In the genomic region with DNA sequence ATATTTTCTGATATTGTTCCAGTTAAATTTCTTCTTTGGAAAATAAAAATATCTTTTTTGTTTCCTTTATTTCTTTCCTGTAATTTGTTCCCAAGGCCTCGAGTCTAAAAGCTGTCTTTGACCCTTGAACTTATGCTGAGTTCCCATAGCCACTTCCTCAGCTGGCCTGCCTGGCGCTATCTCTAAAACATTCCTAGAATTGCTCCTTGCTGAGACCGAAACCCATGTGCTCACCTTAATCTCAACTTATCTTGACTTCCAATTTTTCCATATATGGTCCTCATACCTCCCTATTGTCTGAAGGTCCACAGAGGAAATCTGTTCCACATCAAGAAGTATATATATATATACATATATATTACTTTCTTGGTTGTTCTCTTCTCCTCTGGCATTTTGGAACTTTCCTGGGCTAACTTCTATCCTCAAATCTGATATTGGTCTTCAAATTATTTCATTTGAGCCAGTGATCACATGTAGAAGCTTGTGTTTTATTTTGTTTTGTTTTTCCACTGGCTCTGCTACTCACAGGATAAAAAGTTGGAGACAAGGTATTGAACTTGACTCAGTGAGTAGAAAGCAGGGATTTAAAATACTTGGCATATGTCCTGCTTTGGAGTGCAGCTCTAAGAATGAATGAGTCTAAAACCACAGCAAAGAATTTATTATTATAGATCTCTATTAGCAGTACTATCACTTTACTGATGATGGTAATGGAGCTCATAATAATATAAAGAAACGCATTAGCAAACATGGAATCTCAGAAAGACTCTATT, we compare ENCODE assay signal across 13 cellular contexts. TPM values are rescaled to one million over a fixed set of nuclear protein-coding genes. Genes with fewer than 3 reads are reported as not detected.
DNase-seq lines count a peak whose midpoint lies in the region; ATAC-seq, FAIRE-seq and TF ChIP-seq lines count a peak whose summit lies in the region.
"Had no signal": no experiment of that assay in that cellular context is flagged by ENCODE, and none has a peak within 500 bp of the region (broad histone marks: within the 10 kb centered on the region; RNA-seq: fewer than 3 reads in every experiment).

No MANE protein-coding gene starts in this region.

- intact Hi-C loops in heart right ventricle (cut with DNase I), result no loop called here
- intact Hi-C loops in Right ventricle myocardium inferior (cut with DNase I), result no loop called here
- intact Hi-C loops in HepG2 (cut with micrococcal nuclease; ENCODE audit: unreplicated experiment), result loop anchor here (5.0 kb wide), 1 partner anchor 37 kb away; no protein-coding TSS in a partner anchor
- intact Hi-C loops in OCI-LY7 (cut with micrococcal nuclease; ENCODE audit: unreplicated experiment), result no loop called here
- intact Hi-C loops in esophagus muscularis mucosa (cut with DNase I), result no loop called here
- intact Hi-C loops in activated CD4-positive, alpha-beta T cell treated with anti-CD3 and anti-CD28 coated beads, Interleukin-2, amount 10 ng/mL, durations not matched to agents 24 days and 14 days (cut with micrococcal nuclease), result no loop called here

- no peak overlapping the region; the same call in 1 of the 2 replicates for H3K4me2 ChIP-seq in HepG2 (ENCODE audit: low read depth, low read length)
- H3K4me2 ChIP-seq in OCI-LY7 (ENCODE audit: low read length), result no peak overlapping the region

- peak overlapping the region; percentile 11 for H3K4me3 Mint-ChIP-seq in chondrocyte (ENCODE audit: unreplicated experiment)
- no peak overlapping the region for H3K4me3 Mint-ChIP-seq in activated CD4-positive, alpha-beta T cell treated with anti-CD3 and anti-CD28 coated beads, Interleukin-2, amount 10 ng/mL, durations not matched to agents 24 days and 14 days

- H3K9me2 ChIP-seq in OCI-LY7 (ENCODE audit: insufficient read depth, low read length), result no peaks in the 10 kb centered on the region

- peaks cover 58% of the 10 kb centered on the region for H3K4me1 Mint-ChIP-seq in chondrocyte (ENCODE audit: low read depth)
- peaks cover 3% of the 10 kb centered on the region for H3K4me1 Mint-ChIP-seq in activated CD4-positive, alpha-beta T cell treated with anti-CD3 and anti-CD28 coated beads, Interleukin-2, amount 10 ng/mL, durations not matched to agents 24 days and 14 days

- H3K27me3 Mint-ChIP-seq in chondrocyte (ENCODE audit: low read depth), result no peaks in the 10 kb centered on the region
- peaks cover 43% of the 10 kb centered on the region for H3K27me3 Mint-ChIP-seq in activated CD4-positive, alpha-beta T cell treated with anti-CD3 and anti-CD28 coated beads, Interleukin-2, amount 10 ng/mL, durations not matched to agents 24 days and 14 days

- ATAC-seq in heart right ventricle, result peak in 4 of 8 donors; percentile 62 to 85 (median 64)
- no peak for ATAC-seq in Right ventricle myocardium inferior
- peak; percentile 77 for ATAC-seq in HepG2

- H4K20me1 ChIP-seq in HepG2 (ENCODE audit: insufficient read depth, low read length) (no peaks in the 10 kb centered on the region), OCI-LY7 (ENCODE audit: insufficient read depth, low read length) (no peaks in the 10 kb centered on the region)

- CTCF ChIA-PET in HepG2 (lab: Yijun Ruan, JAX; ENCODE audit: low intra/inter-chr PET ratio, low total read pairs) (no interaction called here), OCI-LY7 (lab: Charles Lee; ENCODE audit: unreplicated experiment) (no interaction called here)

- H2AFZ ChIP-seq in HepG2 (ENCODE audit: low read length) (no peak overlapping the region), OCI-LY7 (ENCODE audit: low read length) (no peak overlapping the region)

- in situ Hi-C loops in HepG2 (cut with HindIII; ENCODE audit: extremely low pct_ligation_motif_present, low pct_unique_long_range_greater_than_20kb), result no loop called here

- H3K9ac ChIP-seq in HepG2 (ENCODE audit: insufficient read depth, low read depth, low read length), result no peak overlapping the region

- peak overlapping the region; percentile 92 for H3K27ac Mint-ChIP-seq in chondrocyte (ENCODE audit: unreplicated experiment)
- H3K27ac Mint-ChIP-seq in activated CD4-positive, alpha-beta T cell treated with anti-CD3 and anti-CD28 coated beads, Interleukin-2, amount 10 ng/mL, durations not matched to agents 24 days and 14 days, result no peak overlapping the region

- TF ChIP-seq POLR2A in HepG2 (IDR thresholded peaks at IDR 0.05; ENCODE audit: insufficient read depth in 1 of 2, low read depth in 2 of 2, low read length in 2 of 2) (no peak), esophagus muscularis mucosa (IDR thresholded peaks at IDR 0.05; ENCODE audit: low read depth) (no peak)

- no peak for TF ChIP-seq CTCF in heart right ventricle (IDR thresholded peaks at IDR 0.05)
- no peak for TF ChIP-seq CTCF in chondrocyte (IDR thresholded peaks at IDR 0.05)
- no peak for TF ChIP-seq CTCF in HepG2 (CRISPR knock-in tag; IDR thresholded peaks at IDR 0.05)
- no peak for TF ChIP-seq CTCF in OCI-LY7 (conservative IDR thresholded peaks at IDR 0.05; ENCODE audit: low read length)
- TF ChIP-seq CTCF in esophagus muscularis mucosa (IDR thresholded peaks at IDR 0.05), result no peak

- H3K9me3 ChIP-seq in heart right ventricle, result no peaks in the 10 kb centered on the region
- H3K9me3 ChIP-seq in HepG2 (ENCODE audit: low read length), result no peaks in the 10 kb centered on the region
- no peaks in the 10 kb centered on the region for H3K9me3 ChIP-seq in OCI-LY7 (ENCODE audit: low read length)
- no peaks in the 10 kb centered on the region for H3K9me3 ChIP-seq in esophagus muscularis mucosa
- H3K9me3 ChIP-seq: esophagus squamous epithelium, stomach had no signal

- POLR2A ChIA-PET in HepG2 (lab: Yijun Ruan, JAX), result no interaction called here
- POLR2A ChIA-PET in OCI-LY7 (lab: Charles Lee), result interaction anchor here (0.6 kb wide), 2 partner anchors 14 to 768 kb away, joined by 3 to 6 read pairs; no protein-coding TSS in a partner anchor

- no peaks in the 10 kb centered on the region for H3K79me2 ChIP-seq in HepG2 (ENCODE audit: insufficient read depth, low read length)
- H3K79me2 ChIP-seq in OCI-LY7 (ENCODE audit: insufficient read depth, low read depth, low read length), result no peaks in the 10 kb centered on the region

- WGBS in heart right ventricle, 2 donors, result 53 to 55% methylated on average over 4 of the region's 4 CpGs
- WGBS in HepG2 (ENCODE audit: low lambda C conversion rate), result 29% methylated on average over 4 of the region's 4 CpGs
- 79% methylated on average over 4 of the region's 4 CpGs for WGBS in esophagus muscularis mucosa

- BruUV-seq in HepG2 (replicated peaks; lab: Mats Ljungman, UMichigan) (no TSS peak), OCI-LY7 (replicated peaks; lab: Mats Ljungman, UMichigan) (no TSS peak)

- H3K36me3 ChIP-seq in heart right ventricle (no peaks in the 10 kb centered on the region), HepG2 (replicated peaks in 1 of 2; ENCODE audit: control insufficient read depth in 1 of 2, insufficient read depth in 2 of 2, low read length in 2 of 2) (no peaks in the 10 kb centered on the region), OCI-LY7 (ENCODE audit: insufficient read depth, low read length) (no peaks in the 10 kb centered on the region), esophagus muscularis mucosa (no peaks in the 10 kb centered on the region)
- H3K36me3 ChIP-seq: esophagus squamous epithelium, stomach had no signal

- H3K27ac ChIP-seq in heart right ventricle, result peak overlapping the region in 6 of 10 donors; percentile 1 to 36 (median 22)
- peak overlapping the region; percentile 41 for H3K27ac ChIP-seq in HepG2 (ENCODE audit: extremely low read length, insufficient read depth, low read length)
- H3K27ac ChIP-seq in OCI-LY7 (ENCODE audit: low read depth, low read length, poor library complexity, severe bottlenecking), result no peak overlapping the region
- no peak overlapping the region for H3K27ac ChIP-seq in esophagus muscularis mucosa (replicated peaks in 1 of 4)
- H3K27ac ChIP-seq: esophagus squamous epithelium had no signal

- TF ChIP-seq EP300 in HepG2 (IDR thresholded peaks at IDR 0.05; ENCODE audit: low read depth in 2 of 2, low read length in 2 of 2), result peak in 1 of 2 experiments; percentile 43; a peak in 1 of 4 replicates
- TF ChIP-seq EP300 in HepG2 (CRISPR knock-in tag; IDR thresholded peaks at IDR 0.05; ENCODE audit: borderline replicate concordance), result no peak
- TF ChIP-seq EP300 in esophagus muscularis mucosa (IDR thresholded peaks at IDR 0.05), result no peak

- DNase-seq in heart right ventricle (peak in 1 of 2 donors; percentile 15), Right ventricle myocardium inferior (ENCODE audit: missing footprints) (no peak), chondrocyte (ENCODE audit: low spot score) (no peak), HepG2 (ENCODE audit: low spot score) (peak; percentile 87), OCI-LY7 (ENCODE audit: low spot score) (no peak), GF-D8 (lab: John Stamatoyannopoulos, UW) (no peak), esophagus muscularis mucosa (ENCODE audit: extremely low spot score) (no peak)
- no peak for DNase-seq in activated CD4-positive, alpha-beta T cell treated with anti-CD3 and anti-CD28 coated beads, Interleukin-2, amount 10 ng/mL, durations not matched to agents 24 days and 14 days
- DNase-seq: amygdala, esophagus squamous epithelium, NCI-H1048, NCI-H774, stomach had no signal

- no peaks in the 10 kb centered on the region for H3K27me3 ChIP-seq in heart right ventricle
- H3K27me3 ChIP-seq in HepG2 (ENCODE audit: control insufficient read depth in 1 of 2, insufficient read depth in 2 of 2, low read length in 2 of 2), result no peaks in the 10 kb centered on the region
- no peaks in the 10 kb centered on the region for H3K27me3 ChIP-seq in esophagus muscularis mucosa
- H3K27me3 ChIP-seq: esophagus squamous epithelium, stomach had no signal

- no peak for TF ChIP-seq RAD21 in HepG2 (CRISPR knock-in tag; IDR thresholded peaks at IDR 0.05)

- H3K4me1 ChIP-seq in heart right ventricle (peaks cover 0 to 25% (median 13%) of the 10 kb centered on the region in 9 donors), HepG2 (ENCODE audit: insufficient read depth, low read length) (peaks cover 76% of the 10 kb centered on the region), OCI-LY7 (ENCODE audit: insufficient read depth, low read length, poor library complexity, severe bottlenecking) (no peaks in the 10 kb centered on the region), esophagus muscularis mucosa (peaks cover 0 to 6% (median 2%) of the 10 kb centered on the region in 4 donors)

- no peaks in the 10 kb centered on the region for H3K36me3 Mint-ChIP-seq in chondrocyte (ENCODE audit: low read depth)
- no peaks in the 10 kb centered on the region for H3K36me3 Mint-ChIP-seq in activated CD4-positive, alpha-beta T cell treated with anti-CD3 and anti-CD28 coated beads, Interleukin-2, amount 10 ng/mL, durations not matched to agents 24 days and 14 days (ENCODE audit: low read depth)

- no peaks in the 10 kb centered on the region for H3K9me3 Mint-ChIP-seq in chondrocyte (ENCODE audit: low read depth)
- H3K9me3 Mint-ChIP-seq in activated CD4-positive, alpha-beta T cell treated with anti-CD3 and anti-CD28 coated beads, Interleukin-2, amount 10 ng/mL, durations not matched to agents 24 days and 14 days, result no peaks in the 10 kb centered on the region

- no peak overlapping the region for H3K4me3 ChIP-seq in heart right ventricle
- no peak overlapping the region for H3K4me3 ChIP-seq in HepG2 (replicated peaks in 1 of 3; ENCODE audit: insufficient read depth in 1 of 3, low read depth in 2 of 3, low read length in 3 of 3)
- H3K4me3 ChIP-seq in OCI-LY7 (ENCODE audit: low read depth, low read length, poor library complexity, severe bottlenecking), result no peak overlapping the region
- H3K4me3 ChIP-seq in esophagus muscularis mucosa, result no peak overlapping the region
- H3K4me3 ChIP-seq: esophagus squamous epithelium, stomach had no signal

- peak; percentile 30 for FAIRE-seq in HepG2 (lab: Jason Lieb, UNC)

RNA-seq across cellular contexts. Expression of a gene that starts 45.2 kb away (rescaled TPM):
- total RNA-seq in heart right ventricle (1 to 10 TPM; 2.8 to 9.1 (median 4.0) TPM), Right ventricle myocardium inferior (3.7 TPM), chondrocyte (37.4 to 53.6 TPM (median 51.1 TPM) in 3 replicates), HepG2 (2016; rRNA removed; fragmentation: Illumina TruSeq; extraction: Trizol) (63.8 and 69.9 TPM in 2 replicates), OCI-LY7 (2022) (11.6 and 12.1 TPM in 2 replicates), esophagus muscularis mucosa (10 to 100 TPM in 3 of 4 donors, 1 to 10 TPM in 1; 8.9 to 23.7 (median 13.1) TPM)
- polyA plus RNA-seq in heart right ventricle (1 to 10 TPM; 2.1 to 2.6 TPM), HepG2 (2011; rRNA removed) (61.6 and 64.4 TPM in 2 replicates)
- total RNA-seq in HepG2 (2016; cell fraction: cytosol; rRNA removed; fragmentation: Illumina TruSeq; extraction: Trizol; ENCODE audit: low read depth), result 33.8 and 33.9 TPM in 2 replicates
- total RNA-seq in HepG2 (2016; cell fraction: insoluble cytoplasmic fraction; rRNA removed; fragmentation: Illumina TruSeq; extraction: Trizol), result 61.8 and 63.2 TPM in 2 replicates
- total RNA-seq in HepG2 (2016; cell fraction: membrane; rRNA removed; fragmentation: Illumina TruSeq; extraction: Trizol), result 48.4 and 54.2 TPM in 2 replicates
- total RNA-seq in HepG2 (2016; cell fraction: nucleus; rRNA removed; fragmentation: Illumina TruSeq; extraction: Trizol), result 60.3 and 63.7 TPM in 2 replicates
- 32.3 and 55.9 TPM in 2 replicates for polyA plus RNA-seq in HepG2 (2011; cell fraction: cytosol; rRNA removed)
- 251 and 317 TPM in 2 replicates for polyA plus RNA-seq in HepG2 (2011; cell fraction: nucleus; rRNA removed)
- polyA plus RNA-seq in HepG2 (2012), result 54.2 and 69.2 TPM in 2 replicates
- 2.0 and 2.4 TPM in 2 replicates for polyA plus RNA-seq in HepG2 (2016; cell fraction: cytosol; fragmentation: Illumina TruSeq; extraction: Trizol; ENCODE audit: low read depth)
- 40.2 and 43.8 TPM in 2 replicates for polyA plus RNA-seq in HepG2 (2016; cell fraction: insoluble cytoplasmic fraction; fragmentation: Illumina TruSeq; extraction: Trizol; ENCODE audit: low read depth)
- 9.1 and 9.2 TPM in 2 replicates for polyA plus RNA-seq in HepG2 (2016; cell fraction: membrane; fragmentation: Illumina TruSeq; extraction: Trizol; ENCODE audit: low read depth)
- polyA plus RNA-seq in HepG2 (2016; cell fraction: nucleus; fragmentation: Illumina TruSeq; extraction: Trizol; ENCODE audit: insufficient read depth, low read depth), result 102 and 108 TPM in 2 replicates
- 0.19 and 296 TPM in 2 replicates for polyA minus RNA-seq in HepG2 (2011; rRNA and poly(A)+ RNA removed; ENCODE audit: low replicate concordance)
- 71.8 and 103 TPM in 2 replicates for polyA minus RNA-seq in HepG2 (2011; cell fraction: cytosol; rRNA and poly(A)+ RNA removed)
- 162 and 227 TPM in 2 replicates for polyA minus RNA-seq in HepG2 (2011; cell fraction: nucleus; rRNA and poly(A)+ RNA removed)
- 19.4 and 25.9 TPM in 2 replicates for total RNA-seq in OCI-LY7 (2014; rRNA removed; shearing (Covaris generic))
- total RNA-seq in activated CD4-positive, alpha-beta T cell treated with anti-CD3 and anti-CD28 coated beads, Interleukin-2, amount 10 ng/mL, durations not matched to agents 24 days and 14 days, result 1.2 and 2.0 TPM in 2 replicates

Comparison
In these comparisons a context has a peak if more than half of its experiments do, and no peak if none do; other contexts are left out.
1. H3K27ac ChIP-seq: peak in heart right ventricle (6 of 10) and HepG2 (single experiment); none in OCI-LY7 (single experiment) and esophagus muscularis mucosa (0 of 4).